8 cellular contexts compared by ENCODE assay signal in genomic region chr2:84946204-84947009, GRCh38. TPM values are rescaled to one million over a fixed set of nuclear protein-coding genes. Genes with fewer than 3 reads are reported as not detected.
DNase-seq lines count a peak whose midpoint lies in the region; ATAC-seq and TF ChIP-seq lines count a peak whose summit lies in the region.

No MANE protein-coding gene starts in this region.

- ATAC-seq in heart left ventricle (peak in 3 of 4 donors; percentile 12 to 34 (median 26)), HG03103 (IDR thresholded peaks at IDR 0.05; ENCODE audit: low read depth, unreplicated experiment) (peak; percentile 64), memory B cell (ENCODE audit: low read depth) (peak; percentile 92)

- H3K9me3 Mint-ChIP-seq in memory B cell, result no peaks in the 10 kb centered on the region

- 74 to 84% (median 82%) methylated on average over 12 of the region's 12 CpGs for WGBS in heart left ventricle, 4 donors
- 40 to 55% methylated on average over 3 to 12 of the region's 12 CpGs for WGBS in transverse colon (ENCODE audit: low coverage in 1 of 2), 2 donors

- H3K4me1 ChIP-seq in heart left ventricle (peaks cover 0 to 14% (median 0%) of the 10 kb centered on the region in 12 donors), right atrium auricular region (no peaks in the 10 kb centered on the region), transverse colon (peaks cover 0 to 24% (median 9%) of the 10 kb centered on the region in 4 donors)

- H3K9me3 ChIP-seq in heart left ventricle (no peaks in the 10 kb centered on the region), right atrium auricular region (no peaks in the 10 kb centered on the region), transverse colon (no peaks in the 10 kb centered on the region)

- DNase-seq in heart left ventricle (no peak), right atrium auricular region (ENCODE audit: low spot score) (no peak), SIG-M5 (lab: John Stamatoyannopoulos, UW) (peak; percentile 50), memory B cell (ENCODE audit: low spot score in 2 of 2) (peak; percentile 35 to 48), transverse colon (peak; percentile 77), mucosa of gallbladder (ENCODE audit: low spot score) (no peak)
- peak in 3 of 4 experiments; percentile 23 to 31 (median 29) for DNase-seq in activated naive CD4-positive, alpha-beta T cell (lab: John Stamatoyannopoulos, UW)

- H3K4me3 ChIP-seq in heart left ventricle, result no peak overlapping the region
- no peak overlapping the region for H3K4me3 ChIP-seq in right atrium auricular region
- no peak overlapping the region for H3K4me3 ChIP-seq in transverse colon

- no peak for TF ChIP-seq EP300 in transverse colon (IDR thresholded peaks at IDR 0.05; ENCODE audit: low read depth)

- TF ChIP-seq CTCF in heart left ventricle (IDR thresholded peaks at IDR 0.05) (no peak), right atrium auricular region (IDR thresholded peaks at IDR 0.05) (no peak), transverse colon (IDR thresholded peaks at IDR 0.05) (no peak)

- peak overlapping the region; percentile 75 for H3K4me3 Mint-ChIP-seq in memory B cell

- peaks cover 2% of the 10 kb centered on the region for H3K36me3 Mint-ChIP-seq in memory B cell

- in situ Hi-C loops in transverse colon (cut with MboI; ENCODE audit: low pct_ligation_motif_present in 1 of 4, low pct_unique_long_range_greater_than_20kb in 1 of 4, low sequenced_read_pairs in 3 of 4), result loop anchor here in 1 of 4 donors (25.0 kb wide), 1 partner anchor 341 kb away; no protein-coding TSS in a partner anchor

- H3K27ac Mint-ChIP-seq in memory B cell, result peak overlapping the region; percentile 91

- TF ChIP-seq POLR2A in heart left ventricle (IDR thresholded peaks at IDR 0.05), result no peak
- TF ChIP-seq POLR2A in transverse colon (IDR thresholded peaks at IDR 0.05), result peak; percentile 72

- peak overlapping the region in 1 of 12 donors; percentile 60 for H3K27ac ChIP-seq in heart left ventricle
- no peak overlapping the region for H3K27ac ChIP-seq in right atrium auricular region
- peak overlapping the region; percentile 73 to 83 (median 78) for H3K27ac ChIP-seq in transverse colon

- H3K27me3 ChIP-seq in heart left ventricle (no peaks in the 10 kb centered on the region), right atrium auricular region (no peaks in the 10 kb centered on the region), transverse colon (no peaks in the 10 kb centered on the region)

- H3K27me3 Mint-ChIP-seq in memory B cell, result no peaks in the 10 kb centered on the region

- H3K4me1 Mint-ChIP-seq in memory B cell, result peaks cover 27% of the 10 kb centered on the region

- intact Hi-C loops in heart left ventricle (cut with DNase I), result no loop called here
- intact Hi-C loops in transverse colon (cut with DNase I; ENCODE audit: low total_unique reads), result no loop called here

- H3K36me3 ChIP-seq in heart left ventricle (no peaks in the 10 kb centered on the region), right atrium auricular region (no peaks in the 10 kb centered on the region), transverse colon (no peaks in the 10 kb centered on the region)

RNA-seq across cellular contexts. Expression of gene KCMF1, which starts 24.6 kb away (rescaled TPM):
- total RNA-seq in heart left ventricle, result 100 to 1,000 TPM in 1 of 9 donors, 10 to 100 TPM in 8; 58.9 to 104 (median 85.2) TPM
- 10 to 100 TPM; 10.9 to 59.9 TPM for polyA plus RNA-seq in heart left ventricle
- 10 to 100 TPM; 53.1 to 69.5 TPM for total RNA-seq in right atrium auricular region
- total RNA-seq in transverse colon, result 10 to 100 TPM; 41.5 to 97.3 (median 55.5) TPM
- total RNA-seq in mucosa of gallbladder, result 60.1 TPM

RNA-seq across cellular contexts. Expression of gene TMSB10, which starts 41.0 kb away (rescaled TPM):
- total RNA-seq in heart left ventricle, result 1,000 to 10,000 TPM in 3 of 9 donors, 100 to 1,000 TPM in 6; 288 to 3,094 (median 492) TPM
- polyA plus RNA-seq in heart left ventricle, result 1,000 to 10,000 TPM in 1 of 2 donors, 100 to 1,000 TPM in 1; 893 to 1,015 TPM
- total RNA-seq in right atrium auricular region, result 1,000 to 10,000 TPM; 1,113 to 1,769 TPM
- total RNA-seq in transverse colon, result 1,000 to 10,000 TPM; 1,619 to 4,787 (median 3,693) TPM
- total RNA-seq in mucosa of gallbladder, result 999 TPM

Comparison
In these comparisons a context has a peak if more than half of its experiments do, and no peak if none do; other contexts are left out.
1. ATAC-seq: peak in every context shown above with its lines; median percentile 92 in memory B cell; 64 in HG03103; 26 in heart left ventricle.
2. DNase-seq: peak in SIG-M5 (single experiment), activated naive CD4-positive, alpha-beta T cell (3 of 4), memory B cell (2 of 2) and transverse colon (single experiment); none in heart left ventricle (0 of 5), right atrium auricular region (single experiment) and mucosa of gallbladder (single experiment).
3. H3K27ac ChIP-seq: peak in transverse colon (4 of 4); none in right atrium auricular region (0 of 2).